Comparison of ENCODE assay signal across 1 cellular context in the genomic region with DNA sequence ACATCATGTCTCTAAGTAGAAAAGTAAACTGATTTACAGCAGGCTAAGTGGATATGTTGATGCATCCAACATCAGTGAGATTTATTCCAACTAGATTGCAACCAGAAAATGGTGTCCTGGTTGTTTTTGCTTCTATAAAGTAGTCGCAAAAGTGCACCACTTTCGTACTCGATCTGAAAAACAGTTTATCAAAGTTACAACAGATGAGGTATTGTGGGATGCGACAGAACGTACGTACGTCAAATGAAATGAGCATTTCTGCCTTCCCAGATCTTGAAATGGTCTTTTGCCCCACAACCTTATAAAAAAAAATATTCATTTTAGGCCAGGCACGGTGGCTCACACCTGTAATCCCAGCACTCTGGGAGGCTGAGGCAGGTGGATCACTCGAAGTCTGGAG.
TF ChIP-seq lines count a peak whose summit lies in the region.

No MANE protein-coding gene starts in this region.

TF ChIP-seq in K562, 482 proteins besides CTCF, POLR2A, EP300 and RAD21:
- TF ChIP-seq SMAD1 (IDR thresholded peaks at IDR 0.05; ENCODE audit: low read depth, low read length, partially characterized antibody) (no peak), ZC3H4 (CRISPR knock-in tag; IDR thresholded peaks at IDR 0.05; ENCODE audit: borderline replicate concordance) (no peak), ELF1 (tag; IDR thresholded peaks at IDR 0.05) (no peak), GATA2 (CRISPR knock-in tag; IDR thresholded peaks at IDR 0.05) (no peak), DDX20 (tag; IDR thresholded peaks at IDR 0.05; ENCODE audit: low read depth) (no peak), SP1 (CRISPR knock-in tag; IDR thresholded peaks at IDR 0.05) (no peak), ARNT (IDR thresholded peaks at IDR 0.05) (no peak), ETV6 (IDR thresholded peaks at IDR 0.05; ENCODE audit: borderline replicate concordance in 1 of 2, low read depth in 2 of 2, low read length in 1 of 2) (no peak), ETV6 (CRISPR knock-in tag; IDR thresholded peaks at IDR 0.05; ENCODE audit: borderline replicate concordance) (no peak), TCF3 (CRISPR knock-in tag; IDR thresholded peaks at IDR 0.05) (no peak), ZNF311 (CRISPR knock-in tag; IDR thresholded peaks at IDR 0.05) (no peak), CBX3 (IDR thresholded peaks at IDR 0.05; ENCODE audit: borderline replicate concordance in 1 of 2, low read length in 2 of 2) (no peak), ZNF57 (CRISPR knock-in tag; IDR thresholded peaks at IDR 0.05) (no peak), CTBP1 (IDR thresholded peaks at IDR 0.05; ENCODE audit: borderline replicate concordance) (no peak)
- TF ChIP-seq, protein P1, sequence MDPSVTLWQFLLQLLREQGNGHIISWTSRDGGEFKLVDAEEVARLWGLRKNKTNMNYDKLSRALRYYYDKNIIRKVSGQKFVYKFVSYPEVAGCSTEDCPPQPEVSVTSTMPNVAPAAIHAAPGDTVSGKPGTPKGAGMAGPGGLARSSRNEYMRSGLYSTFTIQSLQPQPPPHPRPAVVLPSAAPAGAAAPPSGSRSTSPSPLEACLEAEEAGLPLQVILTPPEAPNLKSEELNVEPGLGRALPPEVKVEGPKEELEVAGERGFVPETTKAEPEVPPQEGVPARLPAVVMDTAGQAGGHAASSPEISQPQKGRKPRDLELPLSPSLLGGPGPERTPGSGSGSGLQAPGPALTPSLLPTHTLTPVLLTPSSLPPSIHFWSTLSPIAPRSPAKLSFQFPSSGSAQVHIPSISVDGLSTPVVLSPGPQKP (CRISPR knock-in tag; IDR thresholded peaks at IDR 0.05) = no peak
- TF ChIP-seq, protein P2, sequence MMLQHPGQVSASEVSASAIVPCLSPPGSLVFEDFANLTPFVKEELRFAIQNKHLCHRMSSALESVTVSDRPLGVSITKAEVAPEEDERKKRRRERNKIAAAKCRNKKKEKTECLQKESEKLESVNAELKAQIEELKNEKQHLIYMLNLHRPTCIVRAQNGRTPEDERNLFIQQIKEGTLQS (IDR thresholded peaks at IDR 0.05) = no peak
- TF ChIP-seq, protein P2 (CRISPR knock-in tag; conservative IDR thresholded peaks at IDR 0.05) = no peak
- TF ChIP-seq, protein P3, sequence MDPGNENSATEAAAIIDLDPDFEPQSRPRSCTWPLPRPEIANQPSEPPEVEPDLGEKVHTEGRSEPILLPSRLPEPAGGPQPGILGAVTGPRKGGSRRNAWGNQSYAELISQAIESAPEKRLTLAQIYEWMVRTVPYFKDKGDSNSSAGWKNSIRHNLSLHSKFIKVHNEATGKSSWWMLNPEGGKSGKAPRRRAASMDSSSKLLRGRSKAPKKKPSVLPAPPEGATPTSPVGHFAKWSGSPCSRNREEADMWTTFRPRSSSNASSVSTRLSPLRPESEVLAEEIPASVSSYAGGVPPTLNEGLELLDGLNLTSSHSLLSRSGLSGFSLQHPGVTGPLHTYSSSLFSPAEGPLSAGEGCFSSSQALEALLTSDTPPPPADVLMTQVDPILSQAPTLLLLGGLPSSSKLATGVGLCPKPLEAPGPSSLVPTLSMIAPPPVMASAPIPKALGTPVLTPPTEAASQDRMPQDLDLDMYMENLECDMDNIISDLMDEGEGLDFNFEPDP (CRISPR knock-in tag; IDR thresholded peaks at IDR 0.05) = no peak
- TF ChIP-seq, protein P4, sequence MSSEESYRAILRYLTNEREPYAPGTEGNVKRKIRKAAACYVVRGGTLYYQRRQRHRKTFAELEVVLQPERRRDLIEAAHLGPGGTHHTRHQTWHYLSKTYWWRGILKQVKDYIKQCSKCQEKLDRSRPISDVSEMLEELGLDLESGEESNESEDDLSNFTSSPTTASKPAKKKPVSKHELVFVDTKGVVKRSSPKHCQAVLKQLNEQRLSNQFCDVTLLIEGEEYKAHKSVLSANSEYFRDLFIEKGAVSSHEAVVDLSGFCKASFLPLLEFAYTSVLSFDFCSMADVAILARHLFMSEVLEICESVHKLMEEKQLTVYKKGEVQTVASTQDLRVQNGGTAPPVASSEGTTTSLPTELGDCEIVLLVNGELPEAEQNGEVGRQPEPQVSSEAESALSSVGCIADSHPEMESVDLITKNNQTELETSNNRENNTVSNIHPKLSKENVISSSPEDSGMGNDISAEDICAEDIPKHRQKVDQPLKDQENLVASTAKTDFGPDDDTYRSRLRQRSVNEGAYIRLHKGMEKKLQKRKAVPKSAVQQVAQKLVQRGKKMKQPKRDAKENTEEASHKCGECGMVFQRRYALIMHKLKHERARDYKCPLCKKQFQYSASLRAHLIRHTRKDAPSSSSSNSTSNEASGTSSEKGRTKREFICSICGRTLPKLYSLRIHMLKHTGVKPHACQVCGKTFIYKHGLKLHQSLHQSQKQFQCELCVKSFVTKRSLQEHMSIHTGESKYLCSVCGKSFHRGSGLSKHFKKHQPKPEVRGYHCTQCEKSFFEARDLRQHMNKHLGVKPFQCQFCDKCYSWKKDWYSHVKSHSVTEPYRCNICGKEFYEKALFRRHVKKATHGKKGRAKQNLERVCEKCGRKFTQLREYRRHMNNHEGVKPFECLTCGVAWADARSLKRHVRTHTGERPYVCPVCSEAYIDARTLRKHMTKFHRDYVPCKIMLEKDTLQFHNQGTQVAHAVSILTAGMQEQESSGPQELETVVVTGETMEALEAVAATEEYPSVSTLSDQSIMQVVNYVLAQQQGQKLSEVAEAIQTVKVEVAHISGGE (CRISPR knock-in tag; IDR thresholded peaks at IDR 0.05) = no peak
- TF ChIP-seq, protein P5, sequence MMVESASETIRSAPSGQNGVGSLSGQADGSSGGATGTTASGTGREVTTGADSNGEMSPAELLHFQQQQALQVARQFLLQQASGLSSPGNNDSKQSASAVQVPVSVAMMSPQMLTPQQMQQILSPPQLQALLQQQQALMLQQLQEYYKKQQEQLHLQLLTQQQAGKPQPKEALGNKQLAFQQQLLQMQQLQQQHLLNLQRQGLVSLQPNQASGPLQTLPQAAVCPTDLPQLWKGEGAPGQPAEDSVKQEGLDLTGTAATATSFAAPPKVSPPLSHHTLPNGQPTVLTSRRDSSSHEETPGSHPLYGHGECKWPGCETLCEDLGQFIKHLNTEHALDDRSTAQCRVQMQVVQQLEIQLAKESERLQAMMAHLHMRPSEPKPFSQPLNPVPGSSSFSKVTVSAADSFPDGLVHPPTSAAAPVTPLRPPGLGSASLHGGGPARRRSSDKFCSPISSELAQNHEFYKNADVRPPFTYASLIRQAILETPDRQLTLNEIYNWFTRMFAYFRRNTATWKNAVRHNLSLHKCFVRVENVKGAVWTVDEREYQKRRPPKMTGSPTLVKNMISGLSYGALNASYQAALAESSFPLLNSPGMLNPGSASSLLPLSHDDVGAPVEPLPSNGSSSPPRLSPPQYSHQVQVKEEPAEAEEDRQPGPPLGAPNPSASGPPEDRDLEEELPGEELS (CRISPR knock-in tag; IDR thresholded peaks at IDR 0.05; ENCODE audit: borderline replicate concordance) = no peak
